11 cellular contexts compared by ENCODE assay signal in genomic region chr16:50834701-50835100, GRCh38.
DNase-seq lines count a peak whose midpoint lies in the region.
"Had no signal": no experiment of that assay in that cellular context is flagged by ENCODE, and none has a peak within 500 bp of the region (broad histone marks: within the 10 kb centered on the region; RNA-seq: fewer than 3 reads in every experiment).

No MANE protein-coding gene starts in this region.

- H3K27ac ChIP-seq in angular gyrus (ENCODE audit: low read depth, low read length) (peak overlapping the region; percentile 99), cingulate gyrus (ENCODE audit: low read depth, low read length) (peak overlapping the region; percentile 100), layer of hippocampus (ENCODE audit: low read depth, low read length) (peak overlapping the region; percentile 99), temporal lobe (ENCODE audit: low read depth, low read length) (peak overlapping the region; percentile 99)
- H3K27ac ChIP-seq: HL-60 had no signal

- DNase-seq in NCI-H2081 treated with DMSO at 0.1 percent for 48 hours (lab: John Stamatoyannopoulos, UW) (no peak), globus pallidus (ENCODE audit: low spot score) (no peak), activated gamma-delta T cell treated with Interleukin-2 at 50 U/mL for 16 hours (no peak)
- DNase-seq: Calu3; CD4-positive, alpha-beta T cell; DMS 273 treated with DMSO at 0.1 percent for 48 hours had no signal

- no peaks in the 10 kb centered on the region for H3K27me3 ChIP-seq in layer of hippocampus (ENCODE audit: control insufficient read depth, insufficient read depth, low read length)
